In genomic region chr3:57889807-57890206, GRCh38 we compare ENCODE assay signal across 19 cellular contexts.
A peak's percentile ranks its signal among the peaks of the same experiment; 100 is the strongest.
DNase-seq lines count a peak whose midpoint lies in the region; ATAC-seq, FAIRE-seq and TF ChIP-seq lines count a peak whose summit lies in the region.
"Had no signal": no experiment of that assay in that cellular context is flagged by ENCODE, and none has a peak within 500 bp of the region (broad histone marks: within the 10 kb centered on the region; RNA-seq: fewer than 3 reads in every experiment).

No MANE protein-coding gene starts in this region.

- H4K20me1 ChIP-seq in endothelial cell of umbilical vein (replicated peaks; ENCODE audit: control insufficient read depth, extremely low read depth, insufficient read depth, low read length) = no peaks in the 10 kb centered on the region

- DNase-seq in G401 (ENCODE audit: low spot score) = peak; percentile 70
- peak; percentile 40 for DNase-seq in endothelial cell of umbilical vein (ENCODE audit: low read depth, low spot score)
- DNase-seq in kidney glomerular epithelial cell (lab: John Stamatoyannopoulos, UW) = peak; percentile 52
- no peak for DNase-seq in activated CD4-positive, alpha-beta T cell treated with anti-CD3 and anti-CD28 coated beads for 4 hours
- DNase-seq: activated CD4-positive, alpha-beta T cell treated with anti-CD3 and anti-CD28 coated beads, Interleukin-2, amount 50 U/mL, for 4 hours; activated naive CD8-positive, alpha-beta T cell treated with anti-CD3 and anti-CD28 coated beads, Interleukin-2, amount 10 ng/mL, durations not matched to agents 7 days and 5 days; activated T-cell treated with anti-CD3 and anti-CD28 coated beads, Interleukin-2, amount 50 U/mL, for 48 hours; MV-4-11; NCI-H748 treated with DMSO at 0.1 percent for 48 hours; stimulated activated CD4-positive, alpha-beta T cell treated with anti-CD3 and anti-CD28 coated beads, Interleukin-2, amount 100 ng/mL, for 24 hours; stimulated activated CD8-positive, alpha-beta memory T cell treated with anti-CD3 and anti-CD28 coated beads, Interleukin-4, amount 100 ng/mL, for 48 hours; upper lobe of right lung had no signal

- no peak for TF ChIP-seq CTCF in endothelial cell of umbilical vein (IDR thresholded peaks at IDR 0.05; ENCODE audit: extremely low read depth in 1 of 2, insufficient read depth in 1 of 2, low read depth in 1 of 2, low read length in 2 of 2)

- no peaks in the 10 kb centered on the region for H3K36me3 ChIP-seq in endothelial cell of umbilical vein (ENCODE audit: control insufficient read depth in 2 of 2, extremely low read depth in 1 of 2, insufficient read depth in 2 of 2, low read length in 2 of 2)
- H3K36me3 ChIP-seq in skeletal muscle tissue (ENCODE audit: control insufficient read depth in 3 of 3, insufficient read depth in 3 of 3, low read length in 3 of 3) = peaks cover 0 to 7% (median 6%) of the 10 kb centered on the region in 3 donors

- no peaks in the 10 kb centered on the region for H3K9me1 ChIP-seq in endothelial cell of umbilical vein (replicated peaks; ENCODE audit: control insufficient read depth, extremely low read depth, insufficient read depth, low read length)

- H3K27ac ChIP-seq in endothelial cell of umbilical vein (ENCODE audit: insufficient read depth, low read depth, low read length) (no peak overlapping the region), skeletal muscle tissue (ENCODE audit: low read depth, low read length) (peak overlapping the region; percentile 90)
- H3K27ac ChIP-seq: upper lobe of right lung had no signal

- H3K9me3 ChIP-seq in endothelial cell of umbilical vein (replicated peaks; ENCODE audit: control insufficient read depth, insufficient read depth, low read length) = no peaks in the 10 kb centered on the region
- no peaks in the 10 kb centered on the region for H3K9me3 ChIP-seq in skeletal muscle tissue (ENCODE audit: control insufficient read depth in 3 of 3, low read length in 3 of 3)
- H3K9me3 ChIP-seq: upper lobe of right lung had no signal

- CTCF ChIA-PET in endothelial cell of umbilical vein (lab: Charles Lee) = interaction anchor here (1.1 to 1.5 kb wide), 3 partner anchors 18 to 24 kb away, joined by 3 to 4 read pairs (median 3); no protein-coding TSS in a partner anchor

- POLR2A ChIA-PET in endothelial cell of umbilical vein (lab: Charles Lee) = no interaction called here

- intact Hi-C loops in endothelial cell of umbilical vein (cut with micrococcal nuclease) = no loop called here

- BruUV-seq in endothelial cell of umbilical vein (replicated peaks; lab: Mats Ljungman, UMichigan) = no TSS peak

- no peak overlapping the region for H3K4me3 ChIP-seq in endothelial cell of umbilical vein (replicated peaks in 1 of 3; ENCODE audit: insufficient read depth in 1 of 3, low read depth in 1 of 3, low read length in 3 of 3)
- H3K4me3 ChIP-seq in skeletal muscle tissue (ENCODE audit: low read length in 3 of 3) = peak overlapping the region; percentile 54 to 65 (median 56)
- H3K4me3 ChIP-seq: upper lobe of right lung had no signal

- no peak overlapping the region for H2AFZ ChIP-seq in endothelial cell of umbilical vein (ENCODE audit: low read depth, low read length)

- in situ Hi-C loops in G401 (cut with HindIII; ENCODE audit: low sequenced_read_pairs) = no loop called here

- H3K4me2 ChIP-seq in endothelial cell of umbilical vein (ENCODE audit: insufficient read depth, low read length) = peak overlapping the region; percentile 55

- peak; percentile 59 for FAIRE-seq in endothelial cell of umbilical vein (lab: Jason Lieb, UNC)
- FAIRE-seq: D721Med, HepG2 had no signal

- H3K79me2 ChIP-seq in endothelial cell of umbilical vein (ENCODE audit: control insufficient read depth, insufficient read depth, low read length) = no peaks in the 10 kb centered on the region

- TF ChIP-seq POLR2A in endothelial cell of umbilical vein (IDR thresholded peaks at IDR 0.05; ENCODE audit: low read depth, low read length) = no peak

- H3K4me1 ChIP-seq in endothelial cell of umbilical vein (ENCODE audit: control insufficient read depth, extremely low read depth, insufficient read depth, low read length) (no peaks in the 10 kb centered on the region), skeletal muscle tissue (ENCODE audit: control insufficient read depth in 3 of 3, insufficient read depth in 3 of 3, low read length in 3 of 3) (peaks cover 4 to 6% (median 5%) of the 10 kb centered on the region in 3 donors)
- H3K4me1 ChIP-seq: upper lobe of right lung had no signal

- no peaks in the 10 kb centered on the region for H3K27me3 ChIP-seq in endothelial cell of umbilical vein (ENCODE audit: control insufficient read depth in 2 of 2, insufficient read depth in 2 of 2, low read length in 2 of 2)
- no peaks in the 10 kb centered on the region for H3K27me3 ChIP-seq in skeletal muscle tissue (ENCODE audit: control insufficient read depth in 3 of 3, insufficient read depth in 3 of 3, low read length in 3 of 3)
- H3K27me3 ChIP-seq: upper lobe of right lung had no signal

- ATAC-seq in HG03460 (IDR thresholded peaks at IDR 0.05; ENCODE audit: unreplicated experiment) (no peak), GM21528 (IDR thresholded peaks at IDR 0.05; ENCODE audit: low FRiP score, unreplicated experiment) (no peak), GM19035 (IDR thresholded peaks at IDR 0.05; ENCODE audit: unreplicated experiment) (no peak)
- ATAC-seq: HepG2, Panc1, upper lobe of right lung had no signal

- dilution Hi-C loops in endothelial cell of umbilical vein (cut with MboI; ENCODE audit: extremely low pct_ligation_motif_present, low sequenced_read_pairs) = no loop called here

- H3K9ac ChIP-seq in endothelial cell of umbilical vein (replicated peaks; ENCODE audit: extremely low read depth, insufficient read depth, low read length) (no peak overlapping the region), skeletal muscle tissue (ENCODE audit: low read depth in 1 of 3, low read length in 3 of 3) (peak overlapping the region; percentile 79 to 82 (median 81))

TF ChIP-seq in endothelial cell of umbilical vein, 7 proteins besides CTCF, POLR2A, EP300 and RAD21:
- TF ChIP-seq EZH2 (IDR thresholded peaks at IDR 0.05; ENCODE audit: borderline replicate concordance, low read depth, low read length, severe bottlenecking) = no peak
- no peak for TF ChIP-seq MYC (IDR thresholded peaks at IDR 0.05; ENCODE audit: low read depth, low read length)
- TF ChIP-seq, protein P1, sequence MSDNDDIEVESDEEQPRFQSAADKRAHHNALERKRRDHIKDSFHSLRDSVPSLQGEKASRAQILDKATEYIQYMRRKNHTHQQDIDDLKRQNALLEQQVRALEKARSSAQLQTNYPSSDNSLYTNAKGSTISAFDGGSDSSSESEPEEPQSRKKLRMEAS (IDR thresholded peaks at IDR 0.05; ENCODE audit: insufficient read depth, insufficient read length) = no peak
- no peak for TF ChIP-seq FOS (IDR thresholded peaks at IDR 0.05; ENCODE audit: borderline replicate concordance, insufficient read depth, low read length)
- TF ChIP-seq POLR2AphosphoS5 (IDR thresholded peaks at IDR 0.05; ENCODE audit: insufficient read depth, low read depth, low read length) = no peak
- TF ChIP-seq GATA2 (IDR thresholded peaks at IDR 0.05; ENCODE audit: insufficient read depth, insufficient read length, low read depth, low read length) = no peak
- TF ChIP-seq JUN (IDR thresholded peaks at IDR 0.05; ENCODE audit: borderline replicate concordance, insufficient read depth, insufficient read length, low read depth) = no peak

Comparison
In these comparisons a context has a peak if more than half of its experiments do, and no peak if none do; other contexts are left out.
1. DNase-seq: peak in G401 (single experiment), endothelial cell of umbilical vein (single experiment) and kidney glomerular epithelial cell (single experiment); none in activated CD4-positive, alpha-beta T cell treated with anti-CD3 and anti-CD28 coated beads for 4 hours (0 of 2).
2. H3K4me3 ChIP-seq: peak in skeletal muscle tissue (3 of 3); none in endothelial cell of umbilical vein (0 of 3).